Comparison of ENCODE assay signal across 20 cellular contexts in the genomic region with DNA sequence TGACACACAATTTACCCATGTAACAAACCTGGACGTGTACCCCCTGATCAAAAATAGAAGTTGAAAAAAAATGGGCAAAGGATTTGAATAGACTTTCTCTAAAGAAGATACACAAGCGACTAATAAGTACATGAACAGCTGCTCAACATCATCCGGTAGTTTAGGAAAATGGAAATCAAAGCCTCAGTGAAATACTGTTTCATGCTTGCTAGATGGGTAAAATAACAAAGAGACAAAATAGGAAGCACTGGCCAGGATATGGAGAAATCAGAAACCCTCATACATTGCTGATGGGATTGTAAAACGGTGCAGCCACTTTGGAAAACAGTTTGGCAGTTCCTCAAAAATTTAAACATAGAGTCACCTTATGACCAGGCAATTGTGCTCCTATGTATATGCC.
A peak's percentile ranks its signal among the peaks of the same experiment; 100 is the strongest.
DNase-seq lines count a peak whose midpoint lies in the region; ATAC-seq and TF ChIP-seq lines count a peak whose summit lies in the region.
"Had no signal": no experiment of that assay in that cellular context is flagged by ENCODE, and none has a peak within 500 bp of the region (broad histone marks: within the 10 kb centered on the region; RNA-seq: fewer than 3 reads in every experiment).

No MANE protein-coding gene starts in this region.

- H3K27me3 Mint-ChIP-seq in nephron (ENCODE audit: low read depth) (peaks cover 3% of the 10 kb centered on the region), type B pancreatic cell (no peaks in the 10 kb centered on the region)

- peak; percentile 43 for DNase-seq in HCEC 1CT
- DNase-seq in LHCN-M2 (ENCODE audit: low read depth) = peak; percentile 85
- peak; percentile 45 for DNase-seq in fibroblast of mammary gland (ENCODE audit: low read depth)
- no peak for DNase-seq in HAP-1 (ENCODE audit: low spot score in 2 of 2)
- no peak for DNase-seq in type B pancreatic cell (ENCODE audit: extremely low spot score, unreplicated experiment)
- DNase-seq: CD8-positive, alpha-beta memory T cell; DMS 273 treated with DMSO at 0.1 percent for 48 hours; DMS79 treated with DMSO at 0.1 percent for 48 hours; NCI-H1048; NCI-H1417; NCI-H1694; NCI-H2029 treated with DMSO at 0.1 percent for 48 hours; NCI-H526 treated with DMSO at 0.1 percent for 48 hours; OCI-M1; Peyer's patch; SJCRH30; T-helper 1 cell had no signal

- H3K4me1 Mint-ChIP-seq in nephron (peaks cover 16% of the 10 kb centered on the region), type B pancreatic cell (ENCODE audit: unreplicated experiment) (no peaks in the 10 kb centered on the region)
- H3K4me1 Mint-ChIP-seq: B cell had no signal

- no peak overlapping the region for H3K4me3 Mint-ChIP-seq in nephron
- H3K4me3 Mint-ChIP-seq in type B pancreatic cell = no peak overlapping the region
- H3K4me3 Mint-ChIP-seq: B cell; CD8-positive, alpha-beta memory T cell had no signal

- no peaks in the 10 kb centered on the region for H3K4me1 ChIP-seq in HAP-1
- H3K4me1 ChIP-seq: Peyer's patch, SJCRH30 had no signal

- in situ Hi-C loops in HAP-1 (cut with MboI; ENCODE audit: low sequenced_read_pairs) = no loop called here

- peaks cover 6% of the 10 kb centered on the region for H3K9me3 Mint-ChIP-seq in nephron
- H3K9me3 Mint-ChIP-seq in type B pancreatic cell = no peaks in the 10 kb centered on the region
- H3K9me3 Mint-ChIP-seq: CD8-positive, alpha-beta memory T cell had no signal

- no peak for ATAC-seq in GM19351 (IDR thresholded peaks at IDR 0.05; ENCODE audit: unreplicated experiment)

- no peak for TF ChIP-seq CTCF in fibroblast of mammary gland (conservative IDR thresholded peaks at IDR 0.05; ENCODE audit: control insufficient read depth, insufficient read depth, low read depth, low read length)
- no peak for TF ChIP-seq CTCF in nephron (IDR thresholded peaks at IDR 0.05; ENCODE audit: unreplicated experiment in 3 of 3)
- TF ChIP-seq CTCF in type B pancreatic cell (conservative IDR thresholded peaks at IDR 0.05) = no peak

- no peaks in the 10 kb centered on the region for H3K36me3 ChIP-seq in HAP-1 (replicated peaks)
- H3K36me3 ChIP-seq: Peyer's patch, SJCRH30 had no signal

- no peaks in the 10 kb centered on the region for H3K27me3 ChIP-seq in HAP-1 (ENCODE audit: low read depth)
- H3K27me3 ChIP-seq: Peyer's patch, SJCRH30 had no signal

- H3K4me3 ChIP-seq in fibroblast of mammary gland (ENCODE audit: control insufficient read depth, low read depth, low read length) (no peak overlapping the region), HAP-1 (no peak overlapping the region)
- H3K4me3 ChIP-seq: Peyer's patch, SJCRH30 had no signal

- no peaks in the 10 kb centered on the region for H3K36me3 Mint-ChIP-seq in nephron (ENCODE audit: low read depth)
- H3K36me3 Mint-ChIP-seq in type B pancreatic cell = no peaks in the 10 kb centered on the region

- no peaks in the 10 kb centered on the region for H3K9me3 ChIP-seq in HAP-1
- H3K9me3 ChIP-seq: Peyer's patch, SJCRH30 had no signal

- H3K27ac Mint-ChIP-seq in nephron = peak overlapping the region; percentile 76 to 91 (median 88)
- no peak overlapping the region for H3K27ac Mint-ChIP-seq in type B pancreatic cell
- H3K27ac Mint-ChIP-seq: B cell had no signal

Comparison
In these comparisons a context has a peak if more than half of its experiments do, and no peak if none do; other contexts are left out.
1. DNase-seq: peak in HCEC 1CT (single experiment), LHCN-M2 (single experiment) and fibroblast of mammary gland (single experiment); none in HAP-1 (0 of 2) and type B pancreatic cell (single experiment).